ENCODE assay signal across 33 cellular contexts in genomic region chr3:135084976-135085375, GRCh38.
"Had no signal": no experiment of that assay in that cellular context is flagged by ENCODE, and none has a peak within 500 bp of the region (broad histone marks: within the 10 kb centered on the region; RNA-seq: fewer than 3 reads in every experiment).

No MANE protein-coding gene starts in this region.

- H3K36me3 ChIP-seq: ascending aorta, cardiac muscle cell had no signal

- H3K4me3 Mint-ChIP-seq: activated B cell treated with CpG ODN at 0.5 μM for 24 hours; activated CD4-positive, alpha-beta memory T cell treated with anti-CD3 and anti-CD28 coated beads, Interleukin-2, amount 10 ng/mL, durations not matched to agents 7 days and 5 days; activated CD4-positive, alpha-beta T cell treated with anti-CD3 and anti-CD28 coated beads, Interleukin-2, amount 10 ng/mL, durations not matched to agents 7 days and 5 days; activated CD8-positive, alpha-beta memory T cell treated with anti-CD3 and anti-CD28 coated beads, Interleukin-2, amount 10 ng/mL, durations not matched to agents 7 days and 5 days; activated CD8-positive, alpha-beta T cell treated with anti-CD3 and anti-CD28 coated beads, Interleukin-2, amount 10 ng/mL, durations not matched to agents 7 days and 5 days; activated naive CD4-positive, alpha-beta T cell treated with anti-CD3 and anti-CD28 coated beads, Interleukin-2, amount 10 ng/mL, durations not matched to agents 7 days and 5 days; activated naive CD4-positive, alpha-beta T cell treated with anti-CD3 and anti-CD28 coated beads, Interleukin-2, amount 50 U/mL, for 24 hours; activated naive CD8-positive, alpha-beta T cell; activated naive CD8-positive, alpha-beta T cell treated with anti-CD3 and anti-CD28 coated beads, Interleukin-2, amount 10 ng/mL, durations not matched to agents 7 days and 5 days; activated naive CD8-positive, alpha-beta T cell treated with anti-CD3 and anti-CD28 coated beads, Interleukin-2, amount 50 U/mL, for 24 hours; activated T-cell treated with anti-CD3 and anti-CD28 coated beads, Interleukin-2, amount 50 U/mL, for 24 hours; brain; T-helper 1 cell treated with Interleukin-12 subunit alpha and Interleukin-12 subunit beta and Interleukin-4 antibody, amounts not matched to agents 30 μg/mL and 1 μg/mL, for 36 hours; T-helper 2 cell treated with Interferon-gamma antibody and Interleukin-4, amounts not matched to agents 5 μg/mL and 100 μg/mL, for 36 hours had no signal

- DNase-seq: activated B cell treated with CpG ODN at 0.5 μM for 24 hours; activated CD4-positive, alpha-beta memory T cell treated with anti-CD3 and anti-CD28 coated beads, Interleukin-2, amount 10 ng/mL, durations not matched to agents 7 days and 5 days; activated CD4-positive, alpha-beta T cell treated with anti-CD3 and anti-CD28 coated beads for 48 hours; activated CD4-positive, alpha-beta T cell treated with anti-CD3 and anti-CD28 coated beads, Interleukin-2, amount 10 ng/mL, durations not matched to agents 7 days and 5 days; activated CD4-positive, alpha-beta T cell treated with anti-CD3 and anti-CD28 coated beads, Interleukin-2, amount 50 U/mL, for 48 hours; activated CD4-positive, CD25-positive, alpha-beta regulatory T cell treated with anti-CD3 and anti-CD28 coated beads, Interleukin-2, amount 50 U/mL, for 72 hours; activated CD8-positive, alpha-beta memory T cell treated with anti-CD3 and anti-CD28 coated beads for 24 hours; activated CD8-positive, alpha-beta memory T cell treated with anti-CD3 and anti-CD28 coated beads, Interleukin-2, amount 10 ng/mL, durations not matched to agents 7 days and 5 days; activated CD8-positive, alpha-beta memory T cell treated with anti-CD3 and anti-CD28 coated beads, Interleukin-2, amount 50 U/mL, for 48 hours; activated CD8-positive, alpha-beta T cell treated with anti-CD3 and anti-CD28 coated beads, Interleukin-2, amount 10 ng/mL, durations not matched to agents 7 days and 5 days; activated effector memory CD4-positive, alpha-beta T cell treated with Interleukin-2 at 50 U/mL for 16 hours; activated gamma-delta T cell; activated naive CD4-positive, alpha-beta T cell treated with anti-CD3 and anti-CD28 coated beads, Interleukin-2, amount 10 ng/mL, durations not matched to agents 7 days and 5 days; activated naive CD4-positive, alpha-beta T cell treated with Interleukin-2 at 50 U/mL for 16 hours; activated naive CD8-positive, alpha-beta T cell treated with anti-CD3 and anti-CD28 coated beads, Interleukin-2, amount 10 ng/mL, durations not matched to agents 7 days and 5 days; activated naive CD8-positive, alpha-beta T cell treated with anti-CD3 and anti-CD28 coated beads, Interleukin-2, amount 50 U/mL, for 24 hours; activated T-cell treated with anti-CD3 and anti-CD28 coated beads, Interleukin-2, amount 50 U/mL, for 24 hours; activated T-cell treated with anti-CD3 and anti-CD28 coated beads, Interleukin-2, amount 50 U/mL, for 48 hours; amygdala; anterior cingulate cortex; central memory CD4-positive, alpha-beta T cell; T-helper 1 cell; T-helper 2 cell; T-helper 9 cell had no signal

- H3K27me3 Mint-ChIP-seq: activated B cell treated with CpG ODN at 0.5 μM for 24 hours; activated CD4-positive, alpha-beta memory T cell treated with anti-CD3 and anti-CD28 coated beads, Interleukin-2, amount 10 ng/mL, durations not matched to agents 7 days and 5 days; activated CD8-positive, alpha-beta memory T cell treated with anti-CD3 and anti-CD28 coated beads, Interleukin-2, amount 10 ng/mL, durations not matched to agents 7 days and 5 days; activated naive CD4-positive, alpha-beta T cell treated with anti-CD3 and anti-CD28 coated beads, Interleukin-2, amount 10 ng/mL, durations not matched to agents 7 days and 5 days; activated naive CD8-positive, alpha-beta T cell; activated naive CD8-positive, alpha-beta T cell treated with anti-CD3 and anti-CD28 coated beads, Interleukin-2, amount 10 ng/mL, durations not matched to agents 7 days and 5 days; activated naive CD8-positive, alpha-beta T cell treated with anti-CD3 and anti-CD28 coated beads, Interleukin-2, amount 50 U/mL, for 24 hours; brain had no signal

- H3K4me1 ChIP-seq: ascending aorta had no signal

- H3K36me3 Mint-ChIP-seq: activated CD8-positive, alpha-beta memory T cell treated with anti-CD3 and anti-CD28 coated beads, Interleukin-2, amount 10 ng/mL, durations not matched to agents 7 days and 5 days; activated naive CD4-positive, alpha-beta T cell treated with anti-CD3 and anti-CD28 coated beads, Interleukin-2, amount 10 ng/mL, durations not matched to agents 7 days and 5 days; activated naive CD4-positive, alpha-beta T cell treated with anti-CD3 and anti-CD28 coated beads, Interleukin-2, amount 50 U/mL, for 24 hours; activated naive CD8-positive, alpha-beta T cell; activated naive CD8-positive, alpha-beta T cell treated with anti-CD3 and anti-CD28 coated beads, Interleukin-2, amount 10 ng/mL, durations not matched to agents 7 days and 5 days; brain had no signal

- H3K9me3 Mint-ChIP-seq: activated B cell treated with CpG ODN at 0.5 μM for 24 hours; activated CD4-positive, alpha-beta memory T cell treated with anti-CD3 and anti-CD28 coated beads, Interleukin-2, amount 10 ng/mL, durations not matched to agents 7 days and 5 days; activated CD4-positive, alpha-beta T cell treated with anti-CD3 and anti-CD28 coated beads, Interleukin-2, amount 10 ng/mL, durations not matched to agents 7 days and 5 days; activated naive CD4-positive, alpha-beta T cell treated with anti-CD3 and anti-CD28 coated beads, Interleukin-2, amount 10 ng/mL, durations not matched to agents 7 days and 5 days; activated naive CD4-positive, alpha-beta T cell treated with anti-CD3 and anti-CD28 coated beads, Interleukin-2, amount 50 U/mL, for 24 hours; activated naive CD8-positive, alpha-beta T cell treated with anti-CD3 and anti-CD28 coated beads, Interleukin-2, amount 10 ng/mL, durations not matched to agents 7 days and 5 days; activated naive CD8-positive, alpha-beta T cell treated with anti-CD3 and anti-CD28 coated beads, Interleukin-2, amount 50 U/mL, for 24 hours; activated T-cell treated with anti-CD3 and anti-CD28 coated beads, Interleukin-2, amount 50 U/mL, for 24 hours; activated T-helper 2 cell treated with anti-CD3 and anti-CD28 coated beads, Interferon-gamma antibody, Interleukin-2, Interleukin-4, amounts not matched to agents 10 μg/mL and 5 μg/mL and 100 μg/mL, durations not matched to agents 14 hours and 24 hours and 36 hours; brain; T-helper 1 cell treated with Interleukin-12 subunit alpha and Interleukin-12 subunit beta and Interleukin-4 antibody, amounts not matched to agents 30 μg/mL and 1 μg/mL, for 36 hours; T-helper 2 cell treated with Interferon-gamma antibody and Interleukin-4, amounts not matched to agents 5 μg/mL and 100 μg/mL, for 36 hours had no signal

- H3K27ac Mint-ChIP-seq: activated B cell treated with CpG ODN at 0.5 μM for 24 hours; activated CD4-positive, alpha-beta memory T cell treated with anti-CD3 and anti-CD28 coated beads, Interleukin-2, amount 10 ng/mL, durations not matched to agents 7 days and 5 days; activated CD4-positive, alpha-beta T cell treated with anti-CD3 and anti-CD28 coated beads, Interleukin-2, amount 10 ng/mL, durations not matched to agents 7 days and 5 days; activated CD8-positive, alpha-beta memory T cell treated with anti-CD3 and anti-CD28 coated beads, Interleukin-2, amount 10 ng/mL, durations not matched to agents 7 days and 5 days; activated CD8-positive, alpha-beta T cell treated with anti-CD3 and anti-CD28 coated beads, Interleukin-2, amount 10 ng/mL, durations not matched to agents 7 days and 5 days; activated naive CD4-positive, alpha-beta T cell treated with anti-CD3 and anti-CD28 coated beads, Interleukin-2, amount 10 ng/mL, durations not matched to agents 7 days and 5 days; activated naive CD4-positive, alpha-beta T cell treated with anti-CD3 and anti-CD28 coated beads, Interleukin-2, amount 50 U/mL, for 24 hours; activated naive CD8-positive, alpha-beta T cell; activated naive CD8-positive, alpha-beta T cell treated with anti-CD3 and anti-CD28 coated beads, Interleukin-2, amount 10 ng/mL, durations not matched to agents 7 days and 5 days; activated naive CD8-positive, alpha-beta T cell treated with anti-CD3 and anti-CD28 coated beads, Interleukin-2, amount 50 U/mL, for 24 hours; activated T-cell treated with anti-CD3 and anti-CD28 coated beads, Interleukin-2, amount 50 U/mL, for 24 hours; activated T-helper 2 cell treated with anti-CD3 and anti-CD28 coated beads, Interferon-gamma antibody, Interleukin-2, Interleukin-4, amounts not matched to agents 10 μg/mL and 5 μg/mL and 100 μg/mL, durations not matched to agents 14 hours and 24 hours and 36 hours; T-helper 1 cell treated with Interleukin-12 subunit alpha and Interleukin-12 subunit beta and Interleukin-4 antibody, amounts not matched to agents 30 μg/mL and 1 μg/mL, for 36 hours; T-helper 2 cell treated with Interferon-gamma antibody and Interleukin-4, amounts not matched to agents 5 μg/mL and 100 μg/mL, for 36 hours had no signal

- H3K9me3 ChIP-seq: ascending aorta had no signal

- ATAC-seq: activated CD8-positive, alpha-beta memory T cell treated with anti-CD3 and anti-CD28 coated beads, Interleukin-2, amount 10 ng/mL, durations not matched to agents 7 days and 5 days; activated CD8-positive, alpha-beta T cell treated with anti-CD3 and anti-CD28 coated beads, Interleukin-2, amount 10 ng/mL, durations not matched to agents 7 days and 5 days; activated naive CD8-positive, alpha-beta T cell treated with anti-CD3 and anti-CD28 coated beads, Interleukin-2, amount 50 U/mL, for 24 hours had no signal

- H3K4me3 ChIP-seq: ascending aorta, cardiac muscle cell had no signal

- H3K27me3 ChIP-seq: ascending aorta had no signal

- H3K4me1 Mint-ChIP-seq: activated B cell treated with CpG ODN at 0.5 μM for 24 hours; activated CD4-positive, alpha-beta memory T cell treated with anti-CD3 and anti-CD28 coated beads, Interleukin-2, amount 10 ng/mL, durations not matched to agents 7 days and 5 days; activated CD4-positive, alpha-beta T cell treated with anti-CD3 and anti-CD28 coated beads, Interleukin-2, amount 10 ng/mL, durations not matched to agents 7 days and 5 days; activated CD8-positive, alpha-beta memory T cell treated with anti-CD3 and anti-CD28 coated beads, Interleukin-2, amount 10 ng/mL, durations not matched to agents 7 days and 5 days; activated naive CD4-positive, alpha-beta T cell treated with anti-CD3 and anti-CD28 coated beads, Interleukin-2, amount 10 ng/mL, durations not matched to agents 7 days and 5 days; activated naive CD4-positive, alpha-beta T cell treated with anti-CD3 and anti-CD28 coated beads, Interleukin-2, amount 50 U/mL, for 24 hours; activated naive CD8-positive, alpha-beta T cell treated with anti-CD3 and anti-CD28 coated beads, Interleukin-2, amount 10 ng/mL, durations not matched to agents 7 days and 5 days; activated naive CD8-positive, alpha-beta T cell treated with anti-CD3 and anti-CD28 coated beads, Interleukin-2, amount 50 U/mL, for 24 hours had no signal

- H3K27ac ChIP-seq: ascending aorta, cardiac muscle cell, VCaP had no signal
